In genomic region chr5:177425801-177426565, GRCh38 we compare ENCODE assay signal across 1 cellular context.
TF ChIP-seq lines count a peak whose summit lies in the region.

No MANE protein-coding gene starts in this region.

TF ChIP-seq in HepG2, 621 proteins besides CTCF, POLR2A, EP300 and RAD21 (continued from another document and continues in another):
- TF ChIP-seq SRSF9 (IDR thresholded peaks at IDR 0.05; ENCODE audit: borderline replicate concordance, insufficient read depth, low read depth, low read length, poor library complexity, severe bottlenecking) (no peak), USF2 (IDR thresholded peaks at IDR 0.05; ENCODE audit: low read depth, low read length) (no peak), USF2 (CRISPR knock-in tag; IDR thresholded peaks at IDR 0.05; ENCODE audit: borderline replicate concordance) (peak; percentile 80; the same call in 1 of the 2 replicates), SUZ12 (IDR thresholded peaks at IDR 0.05; ENCODE audit: low read depth, low read length) (no peak), HOXA5 (CRISPR knock-in tag; IDR thresholded peaks at IDR 0.05) (peak; percentile 65; the same call in 1 of the 2 replicates), SP140L (CRISPR knock-in tag; IDR thresholded peaks at IDR 0.05; ENCODE audit: borderline replicate concordance) (0 out of 2 replicates have a peak, but pooled peaks have one; percentile 39), ZNF607 (CRISPR knock-in tag; IDR thresholded peaks at IDR 0.05; ENCODE audit: borderline replicate concordance) (peak; percentile 69), MIER2 (CRISPR knock-in tag; IDR thresholded peaks at IDR 0.05) (no peak), RARA (CRISPR knock-in tag; IDR thresholded peaks at IDR 0.05) (peak; percentile 34; the same call in 1 of the 2 replicates), HOXD1 (CRISPR knock-in tag; IDR thresholded peaks at IDR 0.05) (0 out of 2 replicates have a peak, but pooled peaks have one; percentile 54), ZNF557 (CRISPR knock-in tag; IDR thresholded peaks at IDR 0.05) (peak; percentile 78; the same call in 1 of the 2 replicates), ZNF720 (CRISPR knock-in tag; IDR thresholded peaks at IDR 0.05) (no peak), TMF1 (CRISPR knock-in tag; IDR thresholded peaks at IDR 0.05; ENCODE audit: low read depth) (no peak), CCDC6 (CRISPR knock-in tag; IDR thresholded peaks at IDR 0.05) (no peak), MTERF4 (CRISPR knock-in tag; IDR thresholded peaks at IDR 0.05) (no peak), SP2 (CRISPR knock-in tag; IDR thresholded peaks at IDR 0.05) (peak; percentile 92), CEBPG (CRISPR knock-in tag; IDR thresholded peaks at IDR 0.05) (0 out of 2 replicates have a peak, but pooled peaks have one; percentile 8), RFX5 (IDR thresholded peaks at IDR 0.05; ENCODE audit: low read depth, low read length) (peak; percentile 53; the same call in 1 of the 2 replicates), ZNF337 (CRISPR knock-in tag; IDR thresholded peaks at IDR 0.05; ENCODE audit: borderline replicate concordance, low read depth) (0 out of 2 replicates have a peak, but pooled peaks have one; percentile 42), ZNF766 (CRISPR knock-in tag; IDR thresholded peaks at IDR 0.05; ENCODE audit: borderline replicate concordance) (no peak), ZUFSP (CRISPR knock-in tag; IDR thresholded peaks at IDR 0.05; ENCODE audit: borderline replicate concordance) (no peak), JUND (CRISPR knock-in tag; IDR thresholded peaks at IDR 0.05) (no peak), ZNF17 (CRISPR knock-in tag; IDR thresholded peaks at IDR 0.05) (no peak), ZNF331 (CRISPR knock-in tag; IDR thresholded peaks at IDR 0.05) (peak; percentile 43), ISX (CRISPR knock-in tag; conservative IDR thresholded peaks at IDR 0.05) (0 out of 2 replicates have a peak, but pooled peaks have one; percentile 31), DBP (CRISPR knock-in tag; IDR thresholded peaks at IDR 0.05; ENCODE audit: not compliant biosample characterization) (peak; percentile 37), TGIF2 (CRISPR knock-in tag; IDR thresholded peaks at IDR 0.05) (no peak), ZNF850 (CRISPR knock-in tag; conservative IDR thresholded peaks at IDR 0.05) (no peak), ZFP36L2 (CRISPR knock-in tag; IDR thresholded peaks at IDR 0.05) (no peak), DR1 (CRISPR knock-in tag; IDR thresholded peaks at IDR 0.05) (0 out of 2 replicates have a peak, but pooled peaks have one; percentile 50), ZNF280D (CRISPR knock-in tag; IDR thresholded peaks at IDR 0.05) (no peak), MTA3 (CRISPR knock-in tag; IDR thresholded peaks at IDR 0.05) (no peak), ESRRA (CRISPR knock-in tag; IDR thresholded peaks at IDR 0.05; ENCODE audit: low read depth) (no peak), ZBTB26 (CRISPR knock-in tag; IDR thresholded peaks at IDR 0.05; ENCODE audit: borderline replicate concordance) (peak; percentile 75; the same call in 1 of the 2 replicates), HOXA3 (CRISPR knock-in tag; IDR thresholded peaks at IDR 0.05) (peak; percentile 29; the same call in 1 of the 2 replicates), ZBTB21 (CRISPR knock-in tag; IDR thresholded peaks at IDR 0.05) (no peak), PHF5A (CRISPR knock-in tag; IDR thresholded peaks at IDR 0.05; ENCODE audit: low read depth, unreplicated experiment) (no peak), SCMH1 (CRISPR knock-in tag; IDR thresholded peaks at IDR 0.05; ENCODE audit: borderline replicate concordance) (no peak), ZNF317 (CRISPR knock-in tag; IDR thresholded peaks at IDR 0.05) (0 out of 2 replicates have a peak, but pooled peaks have one; percentile 72), THAP7 (CRISPR knock-in tag; IDR thresholded peaks at IDR 0.05) (no peak), TFAP4 (IDR thresholded peaks at IDR 0.05; ENCODE audit: borderline replicate concordance, low read depth) (peak; percentile 77), ZNF570 (CRISPR knock-in tag; IDR thresholded peaks at IDR 0.05; ENCODE audit: borderline replicate concordance) (no peak), ARID3A (IDR thresholded peaks at IDR 0.05; ENCODE audit: low read depth, low read length) (no peak), MYPOP (CRISPR knock-in tag; IDR thresholded peaks at IDR 0.05) (peak; percentile 52), ARID2 (CRISPR knock-in tag; IDR thresholded peaks at IDR 0.05; ENCODE audit: borderline replicate concordance) (no peak), ATF5 (CRISPR knock-in tag; IDR thresholded peaks at IDR 0.05; ENCODE audit: low read depth) (no peak), ZNF280B (CRISPR knock-in tag; IDR thresholded peaks at IDR 0.05; ENCODE audit: borderline replicate concordance) (0 out of 2 replicates have a peak, but pooled peaks have one; percentile 53), ZNF83 (CRISPR knock-in tag; IDR thresholded peaks at IDR 0.05; ENCODE audit: borderline replicate concordance) (no peak), NCOR1 (IDR thresholded peaks at IDR 0.05; ENCODE audit: borderline replicate concordance, low read length) (peak; percentile 65; the same call in 1 of the 2 replicates), FOXM1 (CRISPR knock-in tag; IDR thresholded peaks at IDR 0.05) (no peak)
